ENCODE assay signal across 1 cellular context in the genomic region with DNA sequence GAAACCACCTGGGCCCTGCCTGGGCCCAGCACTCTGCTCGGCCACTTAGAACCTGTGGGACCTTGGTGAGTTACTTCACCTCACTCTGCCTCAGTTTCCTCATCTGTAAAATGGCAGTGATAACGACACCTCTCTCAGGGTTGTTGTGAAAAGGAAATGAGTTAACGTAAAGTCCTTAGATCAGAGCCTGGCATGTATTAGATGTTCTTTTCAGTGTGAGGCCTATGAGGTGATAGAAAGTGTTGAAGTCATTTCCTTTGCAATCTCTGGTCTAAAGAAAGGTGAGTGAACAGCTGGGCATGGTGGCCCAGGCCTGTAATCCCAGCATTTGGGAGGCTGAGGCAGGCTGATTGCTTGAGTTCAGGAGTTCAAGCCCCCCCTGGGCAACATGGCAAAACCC.
TF ChIP-seq lines count a peak whose summit lies in the region.

No MANE protein-coding gene starts in this region.

TF ChIP-seq in IMR-90, 13 proteins besides CTCF, POLR2A, EP300 and RAD21 (continued from another document):
- TF ChIP-seq, protein P1, sequence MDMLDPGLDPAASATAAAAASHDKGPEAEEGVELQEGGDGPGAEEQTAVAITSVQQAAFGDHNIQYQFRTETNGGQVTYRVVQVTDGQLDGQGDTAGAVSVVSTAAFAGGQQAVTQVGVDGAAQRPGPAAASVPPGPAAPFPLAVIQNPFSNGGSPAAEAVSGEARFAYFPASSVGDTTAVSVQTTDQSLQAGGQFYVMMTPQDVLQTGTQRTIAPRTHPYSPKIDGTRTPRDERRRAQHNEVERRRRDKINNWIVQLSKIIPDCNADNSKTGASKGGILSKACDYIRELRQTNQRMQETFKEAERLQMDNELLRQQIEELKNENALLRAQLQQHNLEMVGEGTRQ (IDR thresholded peaks at IDR 0.05; ENCODE audit: low read depth, low read length): no peak
- TF ChIP-seq SMC3 (IDR thresholded peaks at IDR 0.05; ENCODE audit: low read depth, low read length) (no peak), NFE2L2 (IDR thresholded peaks at IDR 0.05; ENCODE audit: low read depth, low read length) (no peak)
